In genomic region chr9:101569736-101570501, GRCh38 we compare ENCODE assay signal across 22 cellular contexts. TPM values are rescaled to one million over a fixed set of nuclear protein-coding genes. Genes with fewer than 3 reads are reported as not detected.
DNase-seq lines count a peak whose midpoint lies in the region; ATAC-seq and TF ChIP-seq lines count a peak whose summit lies in the region.
"Had no signal": no experiment of that assay in that cellular context is flagged by ENCODE, and none has a peak within 500 bp of the region (broad histone marks: within the 10 kb centered on the region; RNA-seq: fewer than 3 reads in every experiment).

No MANE protein-coding gene starts in this region.

- CTCF ChIA-PET in activated CD8-positive, alpha-beta T cell treated with anti-CD3 and anti-CD28 coated beads for 36 hours (lab: Charles Lee) = no interaction called here

- H2BK120ac ChIP-seq in neuronal stem cell (ENCODE audit: low read depth, low read length) = no peak overlapping the region

- WGBS in neuronal stem cell (ENCODE audit: extremely low coverage in 2 of 2, insufficient read length in 2 of 2, insufficient replicate concordance in 1 of 2), 2 donors = no CpG with 5 or more reads among the region's 5 CpGs

- H3K23ac ChIP-seq in neuronal stem cell (ENCODE audit: low read depth, low read length, poor library complexity) = no peak overlapping the region

- H3K4me1 ChIP-seq in GM23338 (ENCODE audit: insufficient read depth) = peaks cover 38% of the 10 kb centered on the region
- H3K4me1 ChIP-seq in neuronal stem cell (ENCODE audit: control insufficient read depth in 2 of 2, insufficient read depth in 1 of 2, low read depth in 1 of 2, low read length in 2 of 2) = peaks cover 1 to 5% of the 10 kb centered on the region in 2 donors

- no peaks in the 10 kb centered on the region for H3F3A ChIP-seq in GM23338 (replicated peaks; ENCODE audit: low read depth)

- H3K4me3 ChIP-seq in GM23338 (no peak overlapping the region), neuronal stem cell (ENCODE audit: low read length in 2 of 2) (no peak overlapping the region)

- no peak for DNase-seq in activated T-cell treated with anti-CD3 and anti-CD28 coated beads, Interleukin-2, amount 50 U/mL, for 4 hours
- DNase-seq in activated T-cell treated with anti-CD3 and anti-CD28 coated beads for 4 hours (no peak), GM23338 (ENCODE audit: low spot score) (no peak), left ventricle myocardium superior (no peak), NCI-H2227 treated with DMSO at 0.1 percent for 48 hours (lab: John Stamatoyannopoulos, UW) (no peak), neuronal stem cell (ENCODE audit: low spot score) (no peak), CD1c-positive myeloid dendritic cell (ENCODE audit: extremely low spot score) (no peak)
- DNase-seq in activated CD8-positive, alpha-beta T cell treated with anti-CD3 and anti-CD28 coated beads for 36 hours = no peak
- DNase-seq: activated CD4-positive, CD25-positive, alpha-beta regulatory T cell; amygdala; effector CD4-positive, alpha-beta T cell; glutamatergic neuron; H9; immature natural killer cell; NCI-H1930; stimulated activated naive CD4-positive, alpha-beta T cell treated with Interleukin-2 at 50 U/mL for 16 hours had no signal

- no peak overlapping the region for H3K14ac ChIP-seq in neuronal stem cell (ENCODE audit: low read length)

- peaks cover 75% of the 10 kb centered on the region for H3K4me1 Mint-ChIP-seq in activated T-cell treated with anti-CD3 and anti-CD28 coated beads, Interleukin-2, amount 50 U/mL, for 4 hours (ENCODE audit: low read depth)
- peaks cover 28% of the 10 kb centered on the region for H3K4me1 Mint-ChIP-seq in GM23338
- H3K4me1 Mint-ChIP-seq in activated CD8-positive, alpha-beta T cell treated with anti-CD3 and anti-CD28 coated beads for 36 hours (ENCODE audit: low read depth) = peaks cover 72% of the 10 kb centered on the region
- H3K4me1 Mint-ChIP-seq: immature natural killer cell had no signal

- no peak overlapping the region for H2AK5ac ChIP-seq in neuronal stem cell (ENCODE audit: low read depth, low read length)

- H3K27me3 Mint-ChIP-seq in activated T-cell treated with anti-CD3 and anti-CD28 coated beads, Interleukin-2, amount 50 U/mL, for 4 hours (ENCODE audit: low read depth) = no peaks in the 10 kb centered on the region
- H3K27me3 Mint-ChIP-seq in GM23338 (ENCODE audit: insufficient read depth, low read depth, poor library complexity) = peaks cover 5% of the 10 kb centered on the region
- H3K27me3 Mint-ChIP-seq in activated CD8-positive, alpha-beta T cell treated with anti-CD3 and anti-CD28 coated beads for 36 hours = no peaks in the 10 kb centered on the region
- H3K27me3 Mint-ChIP-seq: IgD-negative memory B cell, type B pancreatic cell had no signal

- no peak overlapping the region for H4K8ac ChIP-seq in neuronal stem cell (ENCODE audit: low read depth, low read length)

- no peak overlapping the region for H3K18ac ChIP-seq in neuronal stem cell (ENCODE audit: low read length)

- no peak overlapping the region for H2BK12ac ChIP-seq in neuronal stem cell (ENCODE audit: low read length)

- peaks cover 22% of the 10 kb centered on the region for H3K36me3 Mint-ChIP-seq in activated T-cell treated with anti-CD3 and anti-CD28 coated beads, Interleukin-2, amount 50 U/mL, for 4 hours (ENCODE audit: insufficient read depth)
- peaks cover 19% of the 10 kb centered on the region for H3K36me3 Mint-ChIP-seq in GM23338 (ENCODE audit: low read depth)
- peaks cover 37% of the 10 kb centered on the region for H3K36me3 Mint-ChIP-seq in activated CD8-positive, alpha-beta T cell treated with anti-CD3 and anti-CD28 coated beads for 36 hours (ENCODE audit: low read depth)

- intact Hi-C loops in activated CD8-positive, alpha-beta T cell treated with anti-CD3 and anti-CD28 coated beads for 36 hours (cut with micrococcal nuclease) = no loop called here
- intact Hi-C loops in left ventricle myocardium superior (cut with micrococcal nuclease) = no loop called here

- no peaks in the 10 kb centered on the region for H3K79me2 ChIP-seq in GM23338 (replicated peaks; ENCODE audit: insufficient read depth)

- no peak overlapping the region for H2AFZ ChIP-seq in GM23338
- H2AFZ ChIP-seq in neuronal stem cell (ENCODE audit: low read length) = no peak overlapping the region

- peak; percentile 20 to 42 for ATAC-seq in activated T-cell treated with anti-CD3 and anti-CD28 coated beads, Interleukin-2, amount 50 U/mL, for 4 hours
- no peak for ATAC-seq in GM23338
- ATAC-seq in activated CD8-positive, alpha-beta T cell treated with anti-CD3 and anti-CD28 coated beads for 36 hours = peak; percentile 54
- peak; percentile 86 for ATAC-seq in left ventricle myocardium superior
- ATAC-seq: sciatic nerve had no signal

- POLR2A ChIA-PET in activated CD8-positive, alpha-beta T cell treated with anti-CD3 and anti-CD28 coated beads for 36 hours (lab: Charles Lee) = interaction anchor here (1.8 kb wide), 1 partner anchor 10 kb away, joined by 5 read pairs; no protein-coding TSS in a partner anchor

- no peak overlapping the region for H3K27ac ChIP-seq in GM23338 (ENCODE audit: low read depth)
- H3K27ac ChIP-seq in neuronal stem cell (replicated peaks; ENCODE audit: low read length) = no peak overlapping the region

- H3K9me3 ChIP-seq in neuronal stem cell (replicated peaks in 1 of 2; ENCODE audit: control insufficient read depth in 2 of 2, insufficient read depth in 1 of 2, low read depth in 1 of 2, low read length in 2 of 2) = no peaks in the 10 kb centered on the region

- no peak overlapping the region for H4K91ac ChIP-seq in neuronal stem cell (ENCODE audit: low read depth, low read length, poor library complexity)

- no peak overlapping the region for H3K27ac Mint-ChIP-seq in GM23338
- peak overlapping the region; percentile 84 for H3K27ac Mint-ChIP-seq in activated CD8-positive, alpha-beta T cell treated with anti-CD3 and anti-CD28 coated beads for 36 hours
- H3K27ac Mint-ChIP-seq: H9, IgD-negative memory B cell, type B pancreatic cell had no signal

- H2BK5ac ChIP-seq in neuronal stem cell (ENCODE audit: low read length) = no peak overlapping the region

- no peak overlapping the region for H3K4ac ChIP-seq in neuronal stem cell (ENCODE audit: low read length)

- H4K20me1 ChIP-seq in GM23338 (replicated peaks; ENCODE audit: insufficient read depth) = no peaks in the 10 kb centered on the region

- H3K36me3 ChIP-seq in GM23338 (ENCODE audit: insufficient read depth) = peaks cover 8% of the 10 kb centered on the region; the same call in 1 of the 2 replicates
- peaks cover 2 to 46% of the 10 kb centered on the region in 2 donors for H3K36me3 ChIP-seq in neuronal stem cell (replicated peaks in 1 of 2; ENCODE audit: control insufficient read depth in 2 of 2, insufficient read depth in 2 of 2, low read length in 2 of 2)

- H3K79me1 ChIP-seq in neuronal stem cell (ENCODE audit: low read depth, low read length) = no peaks in the 10 kb centered on the region

- H3K27me3 ChIP-seq in GM23338 (ENCODE audit: insufficient read depth) (no peaks in the 10 kb centered on the region), neuronal stem cell (ENCODE audit: control insufficient read depth in 3 of 3, insufficient read depth in 3 of 3, low read depth in 1 of 3, low read length in 3 of 3) (no peaks in the 10 kb centered on the region)

- H3K4me3 Mint-ChIP-seq in activated T-cell treated with anti-CD3 and anti-CD28 coated beads, Interleukin-2, amount 50 U/mL, for 4 hours = peak overlapping the region; percentile 35
- no peak overlapping the region for H3K4me3 Mint-ChIP-seq in GM23338
- no peak overlapping the region for H3K4me3 Mint-ChIP-seq in activated CD8-positive, alpha-beta T cell treated with anti-CD3 and anti-CD28 coated beads for 36 hours
- H3K4me3 Mint-ChIP-seq: H9, IgD-negative memory B cell, immature natural killer cell, type B pancreatic cell had no signal

- no peaks in the 10 kb centered on the region for H3K9me3 Mint-ChIP-seq in activated T-cell treated with anti-CD3 and anti-CD28 coated beads, Interleukin-2, amount 50 U/mL, for 4 hours
- H3K9me3 Mint-ChIP-seq in GM23338 = no peaks in the 10 kb centered on the region
- no peaks in the 10 kb centered on the region for H3K9me3 Mint-ChIP-seq in activated CD8-positive, alpha-beta T cell treated with anti-CD3 and anti-CD28 coated beads for 36 hours
- H3K9me3 Mint-ChIP-seq: H9, IgD-negative memory B cell, immature natural killer cell, type B pancreatic cell had no signal

- no peak overlapping the region for H2BK15ac ChIP-seq in neuronal stem cell (ENCODE audit: low read length)

- TF ChIP-seq CTCF in GM23338 (conservative IDR thresholded peaks at IDR 0.05; ENCODE audit: low read depth in 2 of 2) = no peak
- TF ChIP-seq CTCF in activated CD8-positive, alpha-beta T cell treated with anti-CD3 and anti-CD28 coated beads for 36 hours (IDR thresholded peaks at IDR 0.05) = no peak

- H3K4me2 ChIP-seq in GM23338 (peak overlapping the region; percentile 38; the same call in 1 of the 2 replicates), neuronal stem cell (ENCODE audit: insufficient read depth, low read length, poor library complexity, severe bottlenecking) (no peak overlapping the region)

- peaks cover 8% of the 10 kb centered on the region for H3K9me2 ChIP-seq in GM23338 (ENCODE audit: insufficient read depth)

- no peak overlapping the region for H3K9ac ChIP-seq in neuronal stem cell (ENCODE audit: low read depth, low read length, poor library complexity)

RNA-seq across cellular contexts. Expression of gene PPP3R2, which starts 24.9 kb away (rescaled TPM):
- not detected for total RNA-seq in activated T-cell treated with anti-CD3 and anti-CD28 coated beads, Interleukin-2, amount 50 U/mL, for 4 hours
- not detected in 2 replicates for total RNA-seq in GM23338 (2014; rRNA removed; shearing (Covaris generic))
- not detected in 2 replicates for polyA plus RNA-seq in GM23338 (2016; fragmentation: Nextera tagmentation; extraction: Ambion mirVana)
- total RNA-seq in activated CD8-positive, alpha-beta T cell treated with anti-CD3 and anti-CD28 coated beads for 36 hours = not detected
- not detected for total RNA-seq in left ventricle myocardium superior
- polyA plus RNA-seq in neuronal stem cell (2013, experiment 1 of 2) = not detected
- polyA plus RNA-seq in neuronal stem cell (2013, experiment 2 of 2) = not detected
- total RNA-seq: H9, lower leg skin, NCI-H460, omental fat pad, sciatic nerve had no signal
- polyA plus RNA-seq: IgD-negative memory B cell, immature natural killer cell had no signal

RNA-seq across cellular contexts. Expression of gene RNF20, which starts 36.3 kb away (rescaled TPM):
- 10 to 100 TPM; 36.8 to 41.0 (median 37.1) TPM for total RNA-seq in activated T-cell treated with anti-CD3 and anti-CD28 coated beads, Interleukin-2, amount 50 U/mL, for 4 hours
- total RNA-seq in GM23338 (2014; rRNA removed; shearing (Covaris generic)) = 31.0 and 36.2 TPM in 2 replicates
- 28.3 and 33.6 TPM in 2 replicates for polyA plus RNA-seq in GM23338 (2016; fragmentation: Nextera tagmentation; extraction: Ambion mirVana)
- 10 to 100 TPM; 30.6 to 39.1 TPM for total RNA-seq in activated CD8-positive, alpha-beta T cell treated with anti-CD3 and anti-CD28 coated beads for 36 hours
- 53.7 TPM for total RNA-seq in left ventricle myocardium superior
- 32.0 TPM for polyA plus RNA-seq in neuronal stem cell (2013, experiment 1 of 2)
- 31.1 TPM for polyA plus RNA-seq in neuronal stem cell (2013, experiment 2 of 2)
